1 cellular context compared by ENCODE assay signal in genomic region chr3:144033235-144033579, GRCh38.
TF ChIP-seq lines count a peak whose summit lies in the region.

No MANE protein-coding gene starts in this region.

TF ChIP-seq in GM12878, 131 proteins besides CTCF, POLR2A, EP300 and RAD21 (continued from another document):
- TF ChIP-seq USF2 (IDR thresholded peaks at IDR 0.05; ENCODE audit: borderline replicate concordance, low read depth, low read length) (no peak), IRF5 (IDR thresholded peaks at IDR 0.05; ENCODE audit: borderline replicate concordance) (no peak)
TF ChIP-seq in GM12878: peak in this region for 0.
